ENCODE assay signal across 8 cellular contexts in the genomic region with DNA sequence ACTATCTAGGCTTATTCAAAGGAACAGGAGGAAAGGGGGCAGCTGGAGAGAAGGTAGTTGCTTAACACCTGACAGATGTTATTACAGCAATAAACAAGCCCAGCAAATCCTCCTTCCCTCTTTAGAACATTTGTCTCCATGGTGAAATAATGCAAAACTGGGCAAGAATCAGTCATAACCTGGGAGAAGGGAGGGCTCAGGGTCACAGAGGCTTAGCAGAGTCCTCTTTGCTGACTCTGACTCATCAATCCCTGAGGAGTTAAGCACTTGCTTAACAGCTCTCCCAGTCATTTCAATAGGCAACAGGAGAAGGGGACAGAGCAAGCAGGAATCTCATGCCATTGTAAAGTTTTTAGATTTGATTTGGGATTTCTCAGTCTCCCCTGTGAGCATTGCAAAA.
DNase-seq lines count a peak whose midpoint lies in the region; ATAC-seq and TF ChIP-seq lines count a peak whose summit lies in the region.

No MANE protein-coding gene starts in this region.

- no peaks in the 10 kb centered on the region for H3K9me3 Mint-ChIP-seq in mesothelial cell of epicardium

- in situ Hi-C loops in brain microvascular endothelial cell (cut with HindIII; ENCODE audit: low pct_ligation_motif_present, low sequenced_read_pairs): no loop called here

- H3K4me1 Mint-ChIP-seq in mesothelial cell of epicardium: no peaks in the 10 kb centered on the region

- H3K9me3 ChIP-seq in aorta (ENCODE audit: control insufficient read depth, low read length): no peaks in the 10 kb centered on the region
- H3K9me3 ChIP-seq in effector memory CD4-positive, alpha-beta T cell (ENCODE audit: control insufficient read depth, low read length): no peaks in the 10 kb centered on the region

- H3K27me3 ChIP-seq in brain microvascular endothelial cell (replicated peaks) (no peaks in the 10 kb centered on the region), aorta (ENCODE audit: control insufficient read depth in 1 of 2, insufficient read depth in 2 of 2, low read length in 1 of 2) (no peaks in the 10 kb centered on the region)
- H3K27me3 ChIP-seq in effector memory CD4-positive, alpha-beta T cell (replicated peaks; ENCODE audit: control insufficient read depth, insufficient read depth, low read length, poor library complexity, severe bottlenecking): no peaks in the 10 kb centered on the region

- peaks cover 18 to 21% of the 10 kb centered on the region in 2 donors for H3K4me1 ChIP-seq in aorta (ENCODE audit: control insufficient read depth in 1 of 2, insufficient read depth in 2 of 2, low read length in 2 of 2)
- no peaks in the 10 kb centered on the region for H3K4me1 ChIP-seq in effector memory CD4-positive, alpha-beta T cell (ENCODE audit: control insufficient read depth, insufficient read depth, low read length, poor library complexity, severe bottlenecking)

- H3K27me3 Mint-ChIP-seq in mesothelial cell of epicardium (ENCODE audit: low read depth): no peaks in the 10 kb centered on the region

- H3K36me3 ChIP-seq in brain microvascular endothelial cell (replicated peaks) (no peaks in the 10 kb centered on the region), aorta (ENCODE audit: control insufficient read depth in 1 of 2, insufficient read depth in 2 of 2, low read length in 1 of 2) (no peaks in the 10 kb centered on the region)
- H3K36me3 ChIP-seq in effector memory CD4-positive, alpha-beta T cell (ENCODE audit: control insufficient read depth, insufficient read depth, low read length): no peaks in the 10 kb centered on the region

- no peak for TF ChIP-seq CTCF in brain microvascular endothelial cell (IDR thresholded peaks at IDR 0.05; ENCODE audit: low read depth, low read length, missing control alignments)
- TF ChIP-seq CTCF in mesothelial cell of epicardium (IDR thresholded peaks at IDR 0.05; ENCODE audit: unreplicated experiment): no peak

- H3K4me3 Mint-ChIP-seq in mesothelial cell of epicardium: no peak overlapping the region

- no peaks in the 10 kb centered on the region for H3K36me3 Mint-ChIP-seq in mesothelial cell of epicardium

- peak; percentile 18 to 66 for DNase-seq in NOMO-1 (lab: John Stamatoyannopoulos, UW; ENCODE audit: unreplicated experiment in 2 of 2)
- no peak for DNase-seq in NOMO-1 treated with dmso at 0.1 percent for 144 hours (lab: John Stamatoyannopoulos, UW; ENCODE audit: unreplicated experiment)
- DNase-seq in brain microvascular endothelial cell: peak; percentile 78
- peak; percentile 83 for DNase-seq in islet precursor cell
- DNase-seq in aorta: peak in 1 of 2 donors; percentile 57
- no peak for DNase-seq in effector memory CD4-positive, alpha-beta T cell
- DNase-seq in mesothelial cell of epicardium (ENCODE audit: low spot score in 2 of 2, unreplicated experiment in 2 of 2): no peak

- ATAC-seq in aorta (ENCODE audit: low FRiP score): peak; percentile 87
- ATAC-seq in HG03442 (IDR thresholded peaks at IDR 0.05; ENCODE audit: unreplicated experiment): no peak

- H3K4me3 ChIP-seq in brain microvascular endothelial cell (ENCODE audit: low read depth, low read length): no peak overlapping the region
- peak overlapping the region in 1 of 2 donors; percentile 18 for H3K4me3 ChIP-seq in aorta (ENCODE audit: low read length in 2 of 2)
- no peak overlapping the region for H3K4me3 ChIP-seq in effector memory CD4-positive, alpha-beta T cell (ENCODE audit: insufficient read depth, low read depth, low read length, poor library complexity, severe bottlenecking)

- H3K27ac ChIP-seq in brain microvascular endothelial cell (peak overlapping the region; percentile 77), aorta (ENCODE audit: low read depth in 1 of 2, low read length in 2 of 2) (peak overlapping the region in 1 of 2 donors; percentile 94)
- H3K27ac ChIP-seq in effector memory CD4-positive, alpha-beta T cell (ENCODE audit: insufficient read depth, low read length, poor library complexity, severe bottlenecking): no peak overlapping the region

- intact Hi-C loops in aorta (cut with DNase I): loop anchor here in 1 of 2 donors (10.0 kb wide), 2 partner anchors 173 to 263 kb away; partner anchors contain the start of gene TENT5A

- H3K27ac Mint-ChIP-seq in mesothelial cell of epicardium: no peak overlapping the region

Comparison
In these comparisons a context has a peak if more than half of its experiments do, and no peak if none do; other contexts are left out.
1. DNase-seq: peak in NOMO-1 (2 of 2), brain microvascular endothelial cell (single experiment) and islet precursor cell (single experiment); none in NOMO-1 treated with dmso at 0.1 percent for 144 hours (single experiment), effector memory CD4-positive, alpha-beta T cell (0 of 3) and mesothelial cell of epicardium (0 of 2).